Comparison of ENCODE assay signal across 23 cellular contexts in genomic region chr18:8006979-8007378, GRCh38.
DNase-seq lines count a peak whose midpoint lies in the region; ATAC-seq lines count a peak whose summit lies in the region.
"Had no signal": no experiment of that assay in that cellular context is flagged by ENCODE, and none has a peak within 500 bp of the region (broad histone marks: within the 10 kb centered on the region; RNA-seq: fewer than 3 reads in every experiment).

No MANE protein-coding gene starts in this region.

- H3K4me1 ChIP-seq in mesendoderm (ENCODE audit: control insufficient read depth, low read depth, low read length) = peaks cover 4% of the 10 kb centered on the region
- H3K4me1 ChIP-seq: BE2C; BLaER1 treated with 17β-estradiol and CSF1 and Interleukin-3, amounts not matched to agents 10 nM and 100 nM had no signal

- no peak overlapping the region for H4K5ac ChIP-seq in mesendoderm (ENCODE audit: low read length)

- H4K8ac ChIP-seq in mesendoderm (ENCODE audit: low read depth, low read length) = no peak overlapping the region

- no CpG with 5 or more reads among the region's 3 CpGs for WGBS in mesendoderm (ENCODE audit: extremely low coverage, insufficient coverage, low lambda C conversion rate)

- no peaks in the 10 kb centered on the region for H3K36me3 Mint-ChIP-seq in activated CD4-positive, alpha-beta T cell treated with anti-CD3 and anti-CD28 coated beads, Interleukin-2, amount 10 ng/mL, durations not matched to agents 24 days and 14 days (ENCODE audit: low read depth)
- H3K36me3 Mint-ChIP-seq: CD14-positive monocyte had no signal

- H2AK5ac ChIP-seq in mesendoderm (ENCODE audit: low read length) = no peak overlapping the region

- no peak overlapping the region for H2BK15ac ChIP-seq in mesendoderm (replicated peaks; ENCODE audit: low read depth)

- no peaks in the 10 kb centered on the region for H3K27me3 ChIP-seq in mesendoderm (ENCODE audit: insufficient read depth, low read length, poor library complexity)
- H3K27me3 ChIP-seq: BE2C had no signal

- H3K79me1 ChIP-seq in mesendoderm (ENCODE audit: low read length) = no peaks in the 10 kb centered on the region

- no peaks in the 10 kb centered on the region for H3K79me2 ChIP-seq in mesendoderm (ENCODE audit: control insufficient read depth, insufficient read depth, low read length)

- no peak overlapping the region for H2BK5ac ChIP-seq in mesendoderm (ENCODE audit: low read length)

- no peak overlapping the region for H3K18ac ChIP-seq in mesendoderm (ENCODE audit: low read length)

- H3K9ac ChIP-seq in mesendoderm (ENCODE audit: low read length) = no peak overlapping the region
- H3K9ac ChIP-seq: BLaER1 treated with 17β-estradiol and CSF1 and Interleukin-3, amounts not matched to agents 10 nM and 100 nM; GM23248 had no signal

- H3K27me3 Mint-ChIP-seq in activated CD4-positive, alpha-beta T cell treated with anti-CD3 and anti-CD28 coated beads, Interleukin-2, amount 10 ng/mL, durations not matched to agents 24 days and 14 days = no peaks in the 10 kb centered on the region
- H3K27me3 Mint-ChIP-seq: CD4-positive, alpha-beta T cell; CD8-positive, alpha-beta memory T cell had no signal

- no peaks in the 10 kb centered on the region for H3K36me3 ChIP-seq in mesendoderm (ENCODE audit: control insufficient read depth, insufficient read depth, low read length)
- H3K36me3 ChIP-seq: BE2C; BLaER1 treated with 17β-estradiol and CSF1 and Interleukin-3, amounts not matched to agents 10 nM and 100 nM had no signal

- ATAC-seq in HG02970 (IDR thresholded peaks at IDR 0.05; ENCODE audit: low FRiP score, unreplicated experiment) = no peak
- ATAC-seq: A549, GM12878 had no signal

- no peak overlapping the region for H3K4ac ChIP-seq in mesendoderm (ENCODE audit: low read depth, low read length)

- no peaks in the 10 kb centered on the region for H3K9me3 Mint-ChIP-seq in activated CD4-positive, alpha-beta T cell treated with anti-CD3 and anti-CD28 coated beads, Interleukin-2, amount 10 ng/mL, durations not matched to agents 24 days and 14 days
- H3K9me3 Mint-ChIP-seq: CD4-positive, alpha-beta T cell had no signal

- peak; percentile 10 for DNase-seq in activated CD4-positive, alpha-beta T cell treated with anti-CD3 and anti-CD28 coated beads, Interleukin-2, amount 10 ng/mL, durations not matched to agents 24 days and 14 days
- DNase-seq in activated CD4-positive, alpha-beta T cell treated with anti-CD3 and anti-CD28 coated beads, Interleukin-2, amount 50 U/mL, for 1 hour = no peak
- DNase-seq in DMS53 treated with DMSO at 0.1 percent for 48 hours (lab: John Stamatoyannopoulos, UW; ENCODE audit: unreplicated experiment) = peak; percentile 9
- peak; percentile 61 for DNase-seq in NCI-H146 treated with DMSO at 0.1 percent for 48 hours (lab: John Stamatoyannopoulos, UW; ENCODE audit: unreplicated experiment)
- DNase-seq in mesendoderm = peak; percentile 34
- no peak for DNase-seq in stimulated activated CD4-positive, alpha-beta T cell treated with anti-CD3 and anti-CD28 coated beads, Interleukin-1b, Interleukin-23, amount 100 ng/mL, for 48 hours
- DNase-seq: 8988T; ACHN; AML-193; BE2C; CD4-positive, alpha-beta T cell; CD8-positive, alpha-beta memory T cell; DMS79; EL; GDM1; GM23248; H7; HCEC 1CT had no signal

- H2BK120ac ChIP-seq in mesendoderm (ENCODE audit: low read depth, low read length) = no peak overlapping the region

- intact Hi-C loops in activated CD4-positive, alpha-beta T cell treated with anti-CD3 and anti-CD28 coated beads, Interleukin-2, amount 10 ng/mL, durations not matched to agents 24 days and 14 days (cut with micrococcal nuclease) = no loop called here

- no peaks in the 10 kb centered on the region for H3K4me1 Mint-ChIP-seq in activated CD4-positive, alpha-beta T cell treated with anti-CD3 and anti-CD28 coated beads, Interleukin-2, amount 10 ng/mL, durations not matched to agents 24 days and 14 days
- H3K4me1 Mint-ChIP-seq: CD14-positive monocyte; CD8-positive, alpha-beta memory T cell had no signal

- no peak overlapping the region for H3K27ac Mint-ChIP-seq in activated CD4-positive, alpha-beta T cell treated with anti-CD3 and anti-CD28 coated beads, Interleukin-2, amount 10 ng/mL, durations not matched to agents 24 days and 14 days
- H3K27ac Mint-ChIP-seq: CD14-positive monocyte; CD4-positive, alpha-beta T cell; CD8-positive, alpha-beta memory T cell had no signal

- H3K4me3 ChIP-seq in mesendoderm (ENCODE audit: low read length) = no peak overlapping the region
- H3K4me3 ChIP-seq: A549; BLaER1 treated with 17β-estradiol and CSF1 and Interleukin-3, amounts not matched to agents 10 nM and 100 nM; GM12878; GM23248 had no signal

- H3K56ac ChIP-seq in mesendoderm (ENCODE audit: low read length) = no peak overlapping the region

- H3K4me3 Mint-ChIP-seq in activated CD4-positive, alpha-beta T cell treated with anti-CD3 and anti-CD28 coated beads, Interleukin-2, amount 10 ng/mL, durations not matched to agents 24 days and 14 days = no peak overlapping the region
- H3K4me3 Mint-ChIP-seq: CD14-positive monocyte; CD4-positive, alpha-beta T cell; CD8-positive, alpha-beta memory T cell had no signal

- H3K4me2 ChIP-seq in mesendoderm (ENCODE audit: low read length) = no peak overlapping the region
- H3K4me2 ChIP-seq: A549; BLaER1 treated with 17β-estradiol and CSF1 and Interleukin-3, amounts not matched to agents 10 nM and 100 nM had no signal

- no peak overlapping the region for H3K27ac ChIP-seq in mesendoderm (ENCODE audit: low read depth, low read length)
- H3K27ac ChIP-seq: BLaER1 treated with 17β-estradiol and CSF1 and Interleukin-3, amounts not matched to agents 10 nM and 100 nM; GM23248 had no signal

- H3K23ac ChIP-seq in mesendoderm (ENCODE audit: low read length) = no peak overlapping the region

Comparison
In these comparisons a context has a peak if more than half of its experiments do, and no peak if none do; other contexts are left out.
1. DNase-seq: peak in activated CD4-positive, alpha-beta T cell treated with anti-CD3 and anti-CD28 coated beads, Interleukin-2, amount 10 ng/mL, durations not matched to agents 24 days and 14 days (single experiment), DMS53 treated with DMSO at 0.1 percent for 48 hours (single experiment), NCI-H146 treated with DMSO at 0.1 percent for 48 hours (single experiment) and mesendoderm (single experiment); none in activated CD4-positive, alpha-beta T cell treated with anti-CD3 and anti-CD28 coated beads, Interleukin-2, amount 50 U/mL, for 1 hour (single experiment) and stimulated activated CD4-positive, alpha-beta T cell treated with anti-CD3 and anti-CD28 coated beads, Interleukin-1b, Interleukin-23, amount 100 ng/mL, for 48 hours (single experiment).